In the genomic region with DNA sequence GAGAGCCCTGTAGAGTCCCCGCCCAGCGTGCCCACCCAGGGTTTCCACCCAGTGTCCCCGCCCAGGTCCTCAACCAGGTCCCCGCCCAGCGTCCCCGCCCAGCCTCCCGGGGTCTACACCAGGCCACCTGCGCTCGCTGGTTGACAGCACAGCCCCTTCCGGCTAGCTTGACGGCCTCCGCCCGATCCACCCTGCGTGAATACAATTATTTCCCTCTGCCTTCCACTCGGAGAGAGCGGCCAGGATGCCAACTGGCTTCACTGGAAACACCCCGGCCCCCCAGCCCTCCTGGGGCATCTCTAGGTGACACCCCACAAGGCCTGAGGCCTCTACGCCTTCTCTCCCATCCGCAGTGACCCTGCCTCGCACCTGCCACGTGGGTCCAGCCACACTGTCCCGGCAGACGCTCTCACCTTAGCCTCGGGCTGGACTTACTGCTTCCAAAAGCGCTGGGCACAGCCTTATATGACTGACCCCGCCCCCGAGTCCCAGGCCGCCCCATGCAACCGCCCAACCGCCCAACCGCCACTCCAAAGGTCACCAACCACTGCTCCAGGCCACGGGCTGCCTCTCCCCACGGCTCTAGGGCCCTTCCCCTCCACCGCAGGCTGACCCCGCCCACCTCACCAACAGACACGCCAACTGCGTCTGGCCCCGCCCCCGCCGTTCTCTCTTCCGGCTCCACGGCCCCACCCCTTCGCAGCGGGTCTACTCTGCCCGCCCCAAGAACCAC, we compare ENCODE assay signal across 1 cellular context.
A peak's percentile ranks its signal among the peaks of the same experiment; 100 is the strongest.
TF ChIP-seq lines count a peak whose summit lies in the region.

No MANE protein-coding gene starts in this region.

TF ChIP-seq in K562, 482 proteins besides CTCF, POLR2A, EP300 and RAD21 (continued from another document and continues in another):
- TF ChIP-seq ZNF57 (CRISPR knock-in tag; IDR thresholded peaks at IDR 0.05) = 0 out of 2 replicates have a peak, but pooled peaks have one; percentile 64
- TF ChIP-seq CREB3 (tag; conservative IDR thresholded peaks at IDR 0.05; ENCODE audit: low read depth) = 0 out of 2 replicates have a peak, but pooled peaks have one; percentile 35
- TF ChIP-seq, protein P1, sequence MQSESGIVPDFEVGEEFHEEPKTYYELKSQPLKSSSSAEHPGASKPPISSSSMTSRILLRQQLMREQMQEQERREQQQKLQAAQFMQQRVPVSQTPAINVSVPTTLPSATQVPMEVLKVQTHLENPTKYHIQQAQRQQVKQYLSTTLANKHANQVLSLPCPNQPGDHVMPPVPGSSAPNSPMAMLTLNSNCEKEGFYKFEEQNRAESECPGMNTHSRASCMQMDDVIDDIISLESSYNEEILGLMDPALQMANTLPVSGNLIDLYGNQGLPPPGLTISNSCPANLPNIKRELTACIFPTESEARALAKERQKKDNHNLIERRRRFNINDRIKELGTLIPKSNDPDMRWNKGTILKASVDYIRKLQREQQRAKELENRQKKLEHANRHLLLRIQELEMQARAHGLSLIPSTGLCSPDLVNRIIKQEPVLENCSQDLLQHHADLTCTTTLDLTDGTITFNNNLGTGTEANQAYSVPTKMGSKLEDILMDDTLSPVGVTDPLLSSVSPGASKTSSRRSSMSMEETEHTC (IDR thresholded peaks at IDR 0.05) = 0 out of 2 replicates have a peak, but pooled peaks have one; percentile 46
- peak; percentile 37 to 55 for TF ChIP-seq NRF1 (conservative IDR thresholded peaks at IDR 0.05 in 1 of 2, IDR thresholded peaks at IDR 0.05 in 1 of 2)
- no peak; the same call in 1 of the 2 replicates for TF ChIP-seq NR2C2 (CRISPR knock-in tag; IDR thresholded peaks at IDR 0.05)
- peak; percentile 85 for TF ChIP-seq NR2C2 (tag; IDR thresholded peaks at IDR 0.05)
- TF ChIP-seq MGA (IDR thresholded peaks at IDR 0.05) = peak; percentile 86
- TF ChIP-seq, protein P2, sequence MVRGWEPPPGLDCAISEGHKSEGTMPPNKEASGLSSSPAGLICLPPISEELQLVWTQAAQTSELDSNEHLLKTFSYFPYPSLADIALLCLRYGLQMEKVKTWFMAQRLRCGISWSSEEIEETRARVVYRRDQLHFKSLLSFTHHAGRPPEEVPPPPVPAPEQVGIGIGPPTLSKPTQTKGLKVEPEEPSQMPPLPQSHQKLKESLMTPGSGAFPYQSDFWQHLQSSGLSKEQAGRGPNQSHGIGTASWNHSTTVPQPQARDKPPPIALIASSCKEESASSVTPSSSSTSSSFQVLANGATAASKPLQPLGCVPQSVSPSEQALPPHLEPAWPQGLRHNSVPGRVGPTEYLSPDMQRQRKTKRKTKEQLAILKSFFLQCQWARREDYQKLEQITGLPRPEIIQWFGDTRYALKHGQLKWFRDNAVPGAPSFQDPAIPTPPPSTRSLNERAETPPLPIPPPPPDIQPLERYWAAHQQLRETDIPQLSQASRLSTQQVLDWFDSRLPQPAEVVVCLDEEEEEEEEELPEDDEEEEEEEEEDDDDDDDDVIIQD (CRISPR knock-in tag; IDR thresholded peaks at IDR 0.05) = no peak
- peak; percentile 61; the same call in 1 of the 2 replicates for TF ChIP-seq E2F3 (CRISPR knock-in tag; IDR thresholded peaks at IDR 0.05)
- 0 out of 2 replicates have a peak, but pooled peaks have one; percentile 36 for TF ChIP-seq GABPB1 (CRISPR knock-in tag; IDR thresholded peaks at IDR 0.05)
- TF ChIP-seq ZBTB9 (CRISPR knock-in tag; IDR thresholded peaks at IDR 0.05) = peak; percentile 56; the same call in 1 of the 2 replicates
- peak in 1 of 2 experiments; percentile 81; a peak in 2 of 4 replicates for TF ChIP-seq ZNF639 (CRISPR knock-in tag; conservative IDR thresholded peaks at IDR 0.05 in 1 of 2, IDR thresholded peaks at IDR 0.05 in 1 of 2)
- TF ChIP-seq TEAD4 (IDR thresholded peaks at IDR 0.05; ENCODE audit: low read length) = no peak
- no peak for TF ChIP-seq TEAD4 (CRISPR knock-in tag; IDR thresholded peaks at IDR 0.05; ENCODE audit: borderline replicate concordance)
- TF ChIP-seq MAFG (tag; conservative IDR thresholded peaks at IDR 0.05) = no peak
- no peak for TF ChIP-seq CAMTA2 (CRISPR knock-in tag; conservative IDR thresholded peaks at IDR 0.05)
- peak; percentile 71 for TF ChIP-seq CREM (IDR thresholded peaks at IDR 0.05; ENCODE audit: low read depth)
- TF ChIP-seq ZNF347 (CRISPR knock-in tag; IDR thresholded peaks at IDR 0.05; ENCODE audit: low read depth) = no peak
- peak; percentile 75 for TF ChIP-seq MYBL2 (IDR thresholded peaks at IDR 0.05; ENCODE audit: low read depth)
- TF ChIP-seq MYBL2 (CRISPR knock-in tag; IDR thresholded peaks at IDR 0.05; ENCODE audit: borderline replicate concordance) = no peak
- peak; percentile 38 for TF ChIP-seq HNRNPLL (IDR thresholded peaks at IDR 0.05; ENCODE audit: low read depth, low read length, poor library complexity, severe bottlenecking)
- TF ChIP-seq FOXM1 (IDR thresholded peaks at IDR 0.05; ENCODE audit: low read depth) = peak; percentile 37; the same call in 1 of the 2 replicates
- TF ChIP-seq FOXM1 (CRISPR knock-in tag; IDR thresholded peaks at IDR 0.05; ENCODE audit: low read depth) = no peak
- TF ChIP-seq RNF2 (IDR thresholded peaks at IDR 0.05) = peak; percentile 78; the same call in 1 of the 2 replicates
- no peak for TF ChIP-seq ZNF444 (CRISPR knock-in tag; IDR thresholded peaks at IDR 0.05)
- TF ChIP-seq ZNF830 (CRISPR knock-in tag; IDR thresholded peaks at IDR 0.05) = 0 out of 2 replicates have a peak, but pooled peaks have one; percentile 78
- TF ChIP-seq FOXA3 (CRISPR knock-in tag; conservative IDR thresholded peaks at IDR 0.05 in 1 of 2, IDR thresholded peaks at IDR 0.05 in 1 of 2) = no peak
- TF ChIP-seq ZBTB5 (IDR thresholded peaks at IDR 0.05) = no peak
- 0 out of 2 replicates have a peak, but pooled peaks have one; percentile 33 for TF ChIP-seq ZNF583 (CRISPR knock-in tag; IDR thresholded peaks at IDR 0.05)
- peak; percentile 58; the same call in 1 of the 2 replicates for TF ChIP-seq ESRRA (IDR thresholded peaks at IDR 0.05; ENCODE audit: borderline replicate concordance, low read depth)
- peak; percentile 88 for TF ChIP-seq POLR2G (IDR thresholded peaks at IDR 0.05; ENCODE audit: low read depth, low read length)
